10 cellular contexts compared by ENCODE assay signal in the genomic region with DNA sequence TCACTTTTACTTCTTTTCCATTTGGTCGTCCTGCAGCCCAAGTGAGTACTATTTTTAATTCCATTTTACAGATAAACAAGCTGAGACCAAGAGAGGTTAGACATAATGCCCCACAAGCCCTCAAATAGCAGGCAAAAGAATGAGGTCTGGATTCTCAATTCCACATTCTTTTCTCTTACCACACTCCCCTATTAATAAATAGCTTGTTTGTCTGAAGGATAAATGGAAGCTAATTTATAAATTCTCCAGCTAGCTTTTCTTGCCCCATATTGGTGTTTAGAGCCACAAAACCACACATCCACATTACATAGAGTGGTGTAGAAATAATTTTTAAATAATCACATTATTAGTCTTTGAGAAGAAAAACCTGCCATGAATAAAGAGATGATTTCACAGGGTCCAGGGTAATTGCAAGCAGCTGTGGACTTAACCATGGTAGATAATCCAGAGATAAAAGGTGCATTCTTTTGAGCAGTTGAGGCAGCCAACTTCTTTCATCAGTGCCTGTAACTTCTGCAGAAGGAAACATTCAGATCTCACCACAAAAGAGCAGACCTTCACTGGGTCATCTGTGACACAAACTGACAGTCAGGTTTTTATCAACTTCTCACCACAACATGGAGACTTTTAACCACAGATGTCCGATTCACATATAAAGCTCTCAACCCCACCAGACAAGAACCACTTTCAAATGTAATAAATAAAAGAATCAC.
DNase-seq lines count a peak whose midpoint lies in the region; ATAC-seq, FAIRE-seq and TF ChIP-seq lines count a peak whose summit lies in the region.
"Had no signal": no experiment of that assay in that cellular context is flagged by ENCODE, and none has a peak within 500 bp of the region (broad histone marks: within the 10 kb centered on the region; RNA-seq: fewer than 3 reads in every experiment).

No MANE protein-coding gene starts in this region.

- DNase-seq in M059J (ENCODE audit: low read depth), result peak; percentile 19
- peak; percentile 41 for DNase-seq in mesenchymal stem cell
- no peak for DNase-seq in type B pancreatic cell (ENCODE audit: extremely low spot score, unreplicated experiment)
- no peak for DNase-seq in NCI-H1105 treated with DMSO at 0.1 percent for 48 hours (lab: John Stamatoyannopoulos, UW)
- DNase-seq in vagina (ENCODE audit: extremely low spot score in 2 of 2), result no peak
- no peak for DNase-seq in urothelium cell line (ENCODE audit: low spot score)

- no peak overlapping the region for H2BK15ac ChIP-seq in mesenchymal stem cell (ENCODE audit: low read depth, poor library complexity, severe bottlenecking)

- H4K8ac ChIP-seq in mesenchymal stem cell (ENCODE audit: low read length), result no peak overlapping the region

- no peak overlapping the region for H3K4me2 ChIP-seq in mesenchymal stem cell (ENCODE audit: low read length, poor library complexity, severe bottlenecking)
- H3K4me2 ChIP-seq: GM23338 had no signal

- no peak for TF ChIP-seq POLR2A in vagina (IDR thresholded peaks at IDR 0.05)

- no peak overlapping the region for H3K23ac ChIP-seq in mesenchymal stem cell (ENCODE audit: low read length in 2 of 2)

- no peak overlapping the region for H3K14ac ChIP-seq in mesenchymal stem cell (ENCODE audit: low read length in 2 of 2)

- no peak overlapping the region for H3K4me3 Mint-ChIP-seq in type B pancreatic cell
- H3K4me3 Mint-ChIP-seq: GM23338 had no signal

- H3K27ac Mint-ChIP-seq in type B pancreatic cell, result no peak overlapping the region
- H3K27ac Mint-ChIP-seq: GM23338 had no signal

- H2BK120ac ChIP-seq in mesenchymal stem cell (ENCODE audit: low read depth, low read length), result no peak overlapping the region

- H3K27ac ChIP-seq in mesenchymal stem cell (ENCODE audit: low read length, poor library complexity, severe bottlenecking), result no peak overlapping the region
- no peak overlapping the region for H3K27ac ChIP-seq in vagina

- TF ChIP-seq CTCF in type B pancreatic cell (conservative IDR thresholded peaks at IDR 0.05), result no peak
- no peak for TF ChIP-seq CTCF in vagina (IDR thresholded peaks at IDR 0.05)

- no peak overlapping the region for H2AFZ ChIP-seq in mesenchymal stem cell (ENCODE audit: low read depth, low read length)
- H2AFZ ChIP-seq: GM23338 had no signal

- no peaks in the 10 kb centered on the region for H3K36me3 Mint-ChIP-seq in type B pancreatic cell

- H2BK12ac ChIP-seq in mesenchymal stem cell (ENCODE audit: low read length in 2 of 2), result no peak overlapping the region

- peaks cover 25% of the 10 kb centered on the region for H3K4me1 Mint-ChIP-seq in type B pancreatic cell (ENCODE audit: unreplicated experiment)

- no peak overlapping the region for H2BK5ac ChIP-seq in mesenchymal stem cell (ENCODE audit: low read depth, low read length, poor library complexity, severe bottlenecking)

- H3K27me3 Mint-ChIP-seq in type B pancreatic cell, result peaks cover 2% of the 10 kb centered on the region

- H3K79me1 ChIP-seq in mesenchymal stem cell (replicated peaks; ENCODE audit: low read length, poor library complexity, severe bottlenecking), result no peaks in the 10 kb centered on the region

- no peak for FAIRE-seq in urothelium cell line (lab: Jason Lieb, UNC)

- intact Hi-C loops in vagina (cut with DNase I), result no loop called here

- H4K91ac ChIP-seq in mesenchymal stem cell (ENCODE audit: low read length), result no peak overlapping the region

- WGBS in mesenchymal stem cell, result 73% methylated on average over 2 of the region's 2 CpGs

- H3K4me1 ChIP-seq in mesenchymal stem cell (ENCODE audit: control insufficient read depth, insufficient read depth, low read depth, low read length) (no peaks in the 10 kb centered on the region), vagina (no peaks in the 10 kb centered on the region)

- H3K9ac ChIP-seq in mesenchymal stem cell (ENCODE audit: low read length), result no peak overlapping the region

- ATAC-seq in GM18519 (IDR thresholded peaks at IDR 0.05; ENCODE audit: low FRiP score, unreplicated experiment) (peak; percentile 61), HG02623 (IDR thresholded peaks at IDR 0.05; ENCODE audit: unreplicated experiment) (peak; percentile 63)
- ATAC-seq: GM23338, Panc1 had no signal

- H3K4me3 ChIP-seq in mesenchymal stem cell (ENCODE audit: insufficient read depth in 1 of 2, low read depth in 1 of 2, low read length in 2 of 2) (no peak overlapping the region), vagina (no peak overlapping the region)
- H3K4me3 ChIP-seq: GM23338 had no signal

- no peaks in the 10 kb centered on the region for H3K27me3 ChIP-seq in mesenchymal stem cell (ENCODE audit: control insufficient read depth in 1 of 2, insufficient read depth in 1 of 2, low read length in 2 of 2)
- no peaks in the 10 kb centered on the region for H3K27me3 ChIP-seq in vagina

- H3K4ac ChIP-seq in mesenchymal stem cell (ENCODE audit: low read depth in 1 of 2, low read length in 2 of 2), result no peak overlapping the region

- H2AK5ac ChIP-seq in mesenchymal stem cell (ENCODE audit: low read length, severe bottlenecking), result no peak overlapping the region

- H3K36me3 ChIP-seq in mesenchymal stem cell (ENCODE audit: control insufficient read depth in 1 of 2, insufficient read depth in 2 of 2, low read depth in 1 of 2, low read length in 2 of 2), result no peaks in the 10 kb centered on the region
- H3K36me3 ChIP-seq in vagina, result no peaks in the 10 kb centered on the region

- no peaks in the 10 kb centered on the region for H3K9me3 Mint-ChIP-seq in type B pancreatic cell
- H3K9me3 Mint-ChIP-seq: GM23338 had no signal

- no peaks in the 10 kb centered on the region for H3K9me3 ChIP-seq in mesenchymal stem cell (ENCODE audit: control insufficient read depth, low read length)
- H3K9me3 ChIP-seq in vagina, result no peaks in the 10 kb centered on the region

- H3K18ac ChIP-seq in mesenchymal stem cell (ENCODE audit: low read depth in 1 of 2, low read length in 2 of 2), result no peak overlapping the region

Comparison
In these comparisons a context has a peak if more than half of its experiments do, and no peak if none do; other contexts are left out.
1. DNase-seq: peak in M059J (single experiment) and mesenchymal stem cell (single experiment); none in type B pancreatic cell (single experiment), NCI-H1105 treated with DMSO at 0.1 percent for 48 hours (single experiment), vagina (0 of 2) and urothelium cell line (single experiment).